In the genomic region with DNA sequence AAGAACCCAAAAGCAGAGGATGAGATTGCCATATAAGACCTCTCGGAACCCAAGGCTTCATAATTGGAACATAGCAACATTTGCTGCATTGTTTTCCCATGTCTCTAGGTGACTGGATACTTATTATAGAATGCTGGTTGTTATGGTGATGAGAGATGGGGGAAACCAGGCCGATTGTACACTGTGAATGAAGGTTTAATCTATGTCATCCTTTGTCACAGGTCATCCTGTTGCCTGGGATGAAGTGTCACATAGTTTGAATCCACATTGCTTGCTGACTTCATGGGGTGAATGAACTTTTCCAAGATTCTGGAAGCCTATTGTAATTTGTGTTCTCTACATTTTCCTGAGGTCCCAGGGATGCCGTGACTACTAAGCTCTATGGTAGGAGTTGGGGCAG, we compare ENCODE assay signal across 28 cellular contexts. TPM values are rescaled to one million over a fixed set of nuclear protein-coding genes. Genes with fewer than 3 reads are reported as not detected.
DNase-seq lines count a peak whose midpoint lies in the region; ATAC-seq, FAIRE-seq and TF ChIP-seq lines count a peak whose summit lies in the region.
"Had no signal": no experiment of that assay in that cellular context is flagged by ENCODE, and none has a peak within 500 bp of the region (broad histone marks: within the 10 kb centered on the region; RNA-seq: fewer than 3 reads in every experiment).

No MANE protein-coding gene starts in this region.

- no peak overlapping the region for H3K4me3 ChIP-seq in fibroblast of lung (replicated peaks in 1 of 4; ENCODE audit: control extremely low read depth in 1 of 4, insufficient read depth in 1 of 4, low read depth in 3 of 4, low read length in 4 of 4)
- no peak overlapping the region for H3K4me3 ChIP-seq in osteoblast (ENCODE audit: insufficient read depth, low read length)
- H3K4me3 ChIP-seq: BLaER1, GM23248, PC-9 had no signal

- H3K9ac ChIP-seq in fibroblast of lung (ENCODE audit: insufficient read depth, low read length), result no peak overlapping the region
- H3K9ac ChIP-seq: BLaER1, GM23248 had no signal

- H4K20me1 ChIP-seq in fibroblast of lung (ENCODE audit: control insufficient read depth, extremely low read depth, insufficient read depth, low read length) (no peaks in the 10 kb centered on the region), osteoblast (ENCODE audit: insufficient read depth, low read length) (no peaks in the 10 kb centered on the region)
- H4K20me1 ChIP-seq: BLaER1 had no signal

- no peak for FAIRE-seq in RCC 7860 (lab: Jason Lieb, UNC)
- FAIRE-seq: GM18507 had no signal

- H3K4me1 ChIP-seq in fibroblast of lung (ENCODE audit: control insufficient read depth, extremely low read depth, insufficient read depth, low read length) (peaks cover 16% of the 10 kb centered on the region), osteoblast (ENCODE audit: insufficient read depth, low read length) (peaks cover 14% of the 10 kb centered on the region)

- H3K27ac ChIP-seq in fibroblast of lung (ENCODE audit: insufficient read depth, low read length) (peak overlapping the region; percentile 87), osteoblast (ENCODE audit: low read depth, low read length) (no peak overlapping the region)
- H3K27ac ChIP-seq: BLaER1, GM23248, PC-9, RWPE1 had no signal

- H3K9me3 ChIP-seq in fibroblast of lung (ENCODE audit: control insufficient read depth, insufficient read depth, low read depth, low read length), result no peaks in the 10 kb centered on the region
- H3K9me3 ChIP-seq in osteoblast (ENCODE audit: low read depth, low read length), result no peaks in the 10 kb centered on the region
- H3K9me3 ChIP-seq: BLaER1 had no signal

- no peak for ATAC-seq in GM19463 (IDR thresholded peaks at IDR 0.05; ENCODE audit: unreplicated experiment)
- ATAC-seq in HG02678 (IDR thresholded peaks at IDR 0.05; ENCODE audit: unreplicated experiment), result no peak
- ATAC-seq: T-cell had no signal

- H2AFZ ChIP-seq in fibroblast of lung (ENCODE audit: low read length) (no peak overlapping the region), osteoblast (ENCODE audit: low read length) (peak overlapping the region; percentile 11)
- H2AFZ ChIP-seq: GM23248, PC-9 had no signal

- H3K27me3 ChIP-seq in fibroblast of lung (ENCODE audit: control insufficient read depth, insufficient read depth, low read length), result no peaks in the 10 kb centered on the region
- H3K27me3 ChIP-seq in osteoblast (ENCODE audit: insufficient read depth, low read length), result no peaks in the 10 kb centered on the region
- H3K27me3 ChIP-seq: BLaER1 had no signal

- H3K36me3 ChIP-seq in fibroblast of lung (ENCODE audit: control insufficient read depth, insufficient read depth, low read length) (no peaks in the 10 kb centered on the region), osteoblast (ENCODE audit: insufficient read depth, low read length) (no peaks in the 10 kb centered on the region)
- H3K36me3 ChIP-seq: BLaER1 had no signal

- DNase-seq in NCI-H2029 (lab: John Stamatoyannopoulos, UW) (peak; percentile 31), NCI-H2029 treated with DMSO at 0.1 percent for 48 hours (lab: John Stamatoyannopoulos, UW) (no peak), RCC 7860 (ENCODE audit: low spot score) (peak; percentile 75), fibroblast of lung (ENCODE audit: low read depth in 2 of 2) (no peak), osteoblast (ENCODE audit: insufficient read length, low spot score, missing footprints) (no peak), NCI-H2171 (lab: John Stamatoyannopoulos, UW) (no peak)
- DNase-seq: 8988T; ACHN; CD4-positive, CD25-positive, alpha-beta regulatory T cell; DMS153; H7; NCI-H1092; NCI-H1417 treated with DMSO at 0.1 percent for 48 hours; NCI-H1694 treated with DMSO at 0.1 percent for 48 hours; NCI-H69; PC-9; SHP77; T-cell had no signal

- H3K79me2 ChIP-seq in fibroblast of lung (ENCODE audit: control insufficient read depth, insufficient read depth, low read length) (no peaks in the 10 kb centered on the region), osteoblast (ENCODE audit: insufficient read depth, low read length) (no peaks in the 10 kb centered on the region)

- H3K4me2 ChIP-seq in fibroblast of lung (ENCODE audit: extremely low read depth, insufficient read depth, low read length), result no peak overlapping the region
- no peak overlapping the region for H3K4me2 ChIP-seq in osteoblast (ENCODE audit: insufficient read depth, low read length)
- H3K4me2 ChIP-seq: BLaER1, PC-9 had no signal

- TF ChIP-seq CTCF in fibroblast of lung (conservative IDR thresholded peaks at IDR 0.05 in 1 of 2, IDR thresholded peaks at IDR 0.05 in 1 of 2; ENCODE audit: low read depth in 1 of 2, low read length in 2 of 2) (no peak), osteoblast (IDR thresholded peaks at IDR 0.05; ENCODE audit: extremely low read depth, low read depth, low read length) (no peak)

RNA-seq across cellular contexts. Expression of gene CLEC3B, which starts 41.8 kb away (rescaled TPM):
- 20.0 and 56.3 TPM in 2 replicates for total RNA-seq in fibroblast of lung
- polyA plus RNA-seq in fibroblast of lung, result 49.2 and 87.2 TPM in 2 replicates
- 93.0 and 161 TPM in 2 replicates for polyA plus RNA-seq in fibroblast of lung (2012)
- 15.2 and 32.2 TPM in 2 replicates for polyA minus RNA-seq in fibroblast of lung (ENCODE audit: low replicate concordance)
- 48.9 and 52.5 TPM in 2 replicates for total RNA-seq in osteoblast
- total RNA-seq: Daoy, G401, H7, PC-9, SK-MEL-5 had no signal
- polyA plus RNA-seq: IgD-negative memory B cell had no signal

Comparison
In these comparisons a context has a peak if more than half of its experiments do, and no peak if none do; other contexts are left out.
1. DNase-seq: peak in NCI-H2029 (single experiment) and RCC 7860 (single experiment); none in NCI-H2029 treated with DMSO at 0.1 percent for 48 hours (single experiment), fibroblast of lung (0 of 2), osteoblast (single experiment) and NCI-H2171 (single experiment).